ENCODE assay signal across 1 cellular context in the genomic region with DNA sequence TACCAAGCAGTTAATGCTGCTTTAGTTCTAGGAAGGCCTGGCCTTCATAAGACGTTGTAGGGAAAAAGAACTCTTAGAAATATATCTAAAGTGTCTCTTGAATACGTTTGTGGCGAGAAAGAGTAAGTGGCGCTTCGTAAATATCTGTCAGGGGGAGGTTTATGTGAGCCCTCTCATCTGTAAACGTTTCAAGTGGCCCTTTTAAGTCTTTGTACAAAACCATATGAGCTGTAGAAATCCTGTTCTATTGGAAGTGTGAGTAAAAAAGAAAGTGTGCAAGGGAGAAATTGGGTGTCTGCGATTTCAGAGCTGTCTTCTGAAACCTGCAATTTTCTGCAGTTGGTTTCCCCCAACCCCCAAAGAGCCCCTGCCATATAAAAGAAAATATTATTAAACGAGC.
TF ChIP-seq lines count a peak whose summit lies in the region.

No MANE protein-coding gene starts in this region.

TF ChIP-seq in HEK293, 187 proteins besides CTCF, POLR2A, EP300 and RAD21 (continued from another document):
- TF ChIP-seq REST (tag by site-specific recombination; IDR thresholded peaks at IDR 0.05) (peak; percentile 49; the same call in 1 of the 2 replicates), YY2 (tag by site-specific recombination; IDR thresholded peaks at IDR 0.05) (no peak)
